10 cellular contexts compared by ENCODE assay signal in the genomic region with DNA sequence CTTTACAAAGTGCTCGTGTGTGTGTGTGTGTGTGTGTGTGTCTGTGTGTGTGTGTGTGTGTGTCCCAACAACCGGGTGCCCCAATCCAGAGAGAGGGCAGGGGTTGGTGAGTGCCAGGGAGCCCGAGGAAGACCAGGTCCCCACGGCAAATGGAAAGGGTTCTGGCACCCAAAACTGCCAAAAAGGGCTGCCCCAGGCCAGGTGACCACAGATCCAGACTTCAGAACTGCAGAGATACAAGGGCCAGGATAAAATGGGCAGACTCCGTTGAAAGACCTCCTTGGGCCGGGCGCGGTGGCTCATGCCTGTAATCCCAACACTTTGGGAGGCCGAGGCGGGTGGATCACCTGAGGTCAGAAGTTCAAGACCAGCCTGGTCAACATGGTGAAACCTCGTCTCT. TPM values are rescaled to one million over a fixed set of nuclear protein-coding genes. Genes with fewer than 3 reads are reported as not detected.
DNase-seq lines count a peak whose midpoint lies in the region; ATAC-seq and TF ChIP-seq lines count a peak whose summit lies in the region.
"Not testable (repeated sequence)": the region's sequence is repeated elsewhere in the genome, so short reads cannot be mapped to it uniquely, and the experiment has no call there.
"Had no signal": no experiment of that assay in that cellular context is flagged by ENCODE, and none has a peak within 500 bp of the region (broad histone marks: within the 10 kb centered on the region; RNA-seq: fewer than 3 reads in every experiment).

No MANE protein-coding gene starts in this region.

- in situ Hi-C loops in IMR-90 (cut with MboI; ENCODE audit: low sequenced_read_pairs) = not testable (repeated sequence)

- peak overlapping the region in 1 of 2 experiments; percentile 26; a peak in 1 of 4 replicates for H4K8ac ChIP-seq in IMR-90 (ENCODE audit: low read depth in 2 of 2, low read length in 2 of 2)

- dilution Hi-C loops in IMR-90 (cut with HindIII; ENCODE audit: low sequenced_read_pairs, unreplicated experiment) = not testable (repeated sequence)

- not testable (repeated sequence) for H3K4me3 ChIP-seq in AG04450 (ENCODE audit: low read depth, low read length); CD8-positive, alpha-beta T cell (ENCODE audit: low read depth, low read length); IMR-90 (ENCODE audit: insufficient read depth, low read depth, low read length)

- not testable (repeated sequence) for H4K91ac ChIP-seq in IMR-90 (ENCODE audit: insufficient read depth, low read depth, low read length)

- not testable (repeated sequence) for TF ChIP-seq POLR2A in IMR-90 (IDR thresholded peaks at IDR 0.05; ENCODE audit: low read depth, low read length)

- H3K9me3 Mint-ChIP-seq in CD8-positive, alpha-beta T cell; activated CD8-positive, alpha-beta T cell treated with anti-CD3 and anti-CD28 coated beads for 36 hours; activated naive CD8-positive, alpha-beta T cell treated with anti-CD3 and anti-CD28 coated beads, Interleukin-2, amount 10 ng/mL, durations not matched to agents 7 days and 5 days; effector memory CD8-positive, alpha-beta T cell; natural killer cell; stimulated activated effector memory CD8-positive, alpha-beta T cell treated with anti-CD3 and anti-CD28 coated beads, Interleukin-12 subunit alpha, Interleukin-12 subunit beta, amount 100 ng/mL, for 72 hours: not testable (repeated sequence)

- not testable (repeated sequence) for H3K27me3 Mint-ChIP-seq in CD8-positive, alpha-beta T cell (ENCODE audit: low read depth); activated CD8-positive, alpha-beta T cell treated with anti-CD3 and anti-CD28 coated beads for 36 hours; activated naive CD8-positive, alpha-beta T cell treated with anti-CD3 and anti-CD28 coated beads, Interleukin-2, amount 10 ng/mL, durations not matched to agents 7 days and 5 days; effector memory CD8-positive, alpha-beta T cell; natural killer cell (ENCODE audit: low read depth in 2 of 2)

- peak overlapping the region; percentile 90 for H3K27ac Mint-ChIP-seq in CD8-positive, alpha-beta T cell
- peak overlapping the region; percentile 52 for H3K27ac Mint-ChIP-seq in activated CD8-positive, alpha-beta T cell treated with anti-CD3 and anti-CD28 coated beads for 36 hours
- peak overlapping the region; percentile 23 for H3K27ac Mint-ChIP-seq in activated naive CD8-positive, alpha-beta T cell treated with anti-CD3 and anti-CD28 coated beads, Interleukin-2, amount 10 ng/mL, durations not matched to agents 7 days and 5 days
- peak overlapping the region; percentile 90 to 92 for H3K27ac Mint-ChIP-seq in effector memory CD8-positive, alpha-beta T cell
- peak overlapping the region; percentile 97 to 98 for H3K27ac Mint-ChIP-seq in natural killer cell
- H3K27ac Mint-ChIP-seq in stimulated activated effector memory CD8-positive, alpha-beta T cell treated with anti-CD3 and anti-CD28 coated beads, Interleukin-12 subunit alpha, Interleukin-12 subunit beta, amount 100 ng/mL, for 72 hours = peak overlapping the region; percentile 89

- BruUV-seq in IMR-90 (replicated peaks; lab: Mats Ljungman, UMichigan) = not testable (repeated sequence)

- peaks cover 17% of the 10 kb centered on the region for H4K20me1 ChIP-seq in IMR-90 (ENCODE audit: insufficient read depth, low read length)

- H3K9ac ChIP-seq in IMR-90 (ENCODE audit: low read depth, low read length) = not testable (repeated sequence)

- H3K4ac ChIP-seq in IMR-90 (ENCODE audit: low read depth, low read length) = peak overlapping the region; percentile 14; the same call in 1 of the 2 replicates

- DNase-seq in AG04450 (ENCODE audit: low read depth, low spot score); CD8-positive, alpha-beta T cell; IMR-90; activated CD8-positive, alpha-beta T cell treated with anti-CD3 and anti-CD28 coated beads for 36 hours; activated naive CD8-positive, alpha-beta T cell treated with anti-CD3 and anti-CD28 coated beads, Interleukin-2, amount 10 ng/mL, durations not matched to agents 7 days and 5 days; effector memory CD8-positive, alpha-beta T cell; natural killer cell; stimulated activated effector memory CD8-positive, alpha-beta T cell treated with anti-CD3 and anti-CD28 coated beads, Interleukin-12 subunit alpha, Interleukin-12 subunit beta, amount 100 ng/mL, for 72 hours (ENCODE audit: low spot score in 2 of 2): not testable (repeated sequence)

- H2BK20ac ChIP-seq in IMR-90 (ENCODE audit: low read depth, low read length) = peak overlapping the region; percentile 39; the same call in 1 of the 2 replicates

- not testable (repeated sequence) for H3K56ac ChIP-seq in IMR-90 (ENCODE audit: extremely low read depth, insufficient read depth, low read length)

- H2AK9ac ChIP-seq in IMR-90 (replicated peaks; ENCODE audit: low read depth, low read length, poor library complexity) = peak overlapping the region; percentile 86

- not testable (repeated sequence) for H4K5ac ChIP-seq in IMR-90 (ENCODE audit: low read depth, low read length)

- H2BK120ac ChIP-seq in IMR-90 (ENCODE audit: low read depth, low read length) = peak overlapping the region; percentile 20; the same call in 1 of the 2 replicates

- not testable (repeated sequence) for ATAC-seq in CD8-positive, alpha-beta T cell; IMR-90 (ENCODE audit: low read depth); activated CD8-positive, alpha-beta T cell treated with anti-CD3 and anti-CD28 coated beads for 36 hours; activated naive CD8-positive, alpha-beta T cell treated with anti-CD3 and anti-CD28 coated beads, Interleukin-2, amount 10 ng/mL, durations not matched to agents 7 days and 5 days (ENCODE audit: low read depth); effector memory CD8-positive, alpha-beta T cell (replicated peaks); natural killer cell; stimulated activated effector memory CD8-positive, alpha-beta T cell treated with anti-CD3 and anti-CD28 coated beads, Interleukin-12 subunit alpha, Interleukin-12 subunit beta, amount 100 ng/mL, for 72 hours

- peak overlapping the region; percentile 39 for H3K27ac ChIP-seq in AG04450 (ENCODE audit: low read depth, low read length)
- H3K27ac ChIP-seq in CD8-positive, alpha-beta T cell (ENCODE audit: low read depth, low read length); IMR-90 (ENCODE audit: insufficient read depth, low read length): not testable (repeated sequence)

- intact Hi-C loops in CD8-positive, alpha-beta T cell (cut with DNase I, micrococcal nuclease); IMR-90 (cut with micrococcal nuclease); activated CD8-positive, alpha-beta T cell treated with anti-CD3 and anti-CD28 coated beads for 36 hours (cut with micrococcal nuclease): not testable (repeated sequence)
- intact Hi-C loops in natural killer cell (cut with micrococcal nuclease) = loop anchor here (2.0 kb wide), 1 partner anchor 35 kb away; no protein-coding TSS in a partner anchor

- H2BK15ac ChIP-seq in IMR-90 (ENCODE audit: low read depth, low read length) = not testable (repeated sequence)

- WGBS in IMR-90 (ENCODE audit: extremely low coverage in 2 of 2, insufficient read length in 1 of 2), 2 experiments = 58% methylated on average over 2 of the region's 11 CpGs; no CpG with 5 or more reads in 1 of the 2 experiments

- not testable (repeated sequence) for H3K27me3 ChIP-seq in AG04450 (ENCODE audit: control insufficient read depth, insufficient read depth, low read length); CD8-positive, alpha-beta T cell (ENCODE audit: insufficient read depth, low read length); IMR-90 (ENCODE audit: control insufficient read depth, insufficient read depth, low read length)

- peaks cover 90% of the 10 kb centered on the region for H3K36me3 Mint-ChIP-seq in CD8-positive, alpha-beta T cell
- H3K36me3 Mint-ChIP-seq in activated CD8-positive, alpha-beta T cell treated with anti-CD3 and anti-CD28 coated beads for 36 hours (ENCODE audit: low read depth) = peaks cover 48% of the 10 kb centered on the region
- H3K36me3 Mint-ChIP-seq in activated naive CD8-positive, alpha-beta T cell treated with anti-CD3 and anti-CD28 coated beads, Interleukin-2, amount 10 ng/mL, durations not matched to agents 7 days and 5 days = peaks cover 44% of the 10 kb centered on the region
- peaks cover 73% of the 10 kb centered on the region for H3K36me3 Mint-ChIP-seq in effector memory CD8-positive, alpha-beta T cell (ENCODE audit: insufficient read depth)
- H3K36me3 Mint-ChIP-seq in natural killer cell = not testable (repeated sequence)
- H3K36me3 Mint-ChIP-seq in stimulated activated effector memory CD8-positive, alpha-beta T cell treated with anti-CD3 and anti-CD28 coated beads, Interleukin-12 subunit alpha, Interleukin-12 subunit beta, amount 100 ng/mL, for 72 hours = peaks cover 95% of the 10 kb centered on the region

- not testable (repeated sequence) for H3K18ac ChIP-seq in IMR-90 (ENCODE audit: low read depth, low read length)

- not testable (repeated sequence) for H3K9me3 ChIP-seq in AG04450 (ENCODE audit: control insufficient read depth, insufficient read depth, low read length); CD8-positive, alpha-beta T cell (ENCODE audit: low read length); IMR-90 (ENCODE audit: control insufficient read depth, insufficient read depth, low read length)

- not testable (repeated sequence) for H2AK5ac ChIP-seq in IMR-90 (ENCODE audit: low read depth, low read length)

- not testable (repeated sequence) for TF ChIP-seq RAD21 in IMR-90 (IDR thresholded peaks at IDR 0.05; ENCODE audit: low read length)

- peaks cover 52% of the 10 kb centered on the region for H3K36me3 ChIP-seq in CD8-positive, alpha-beta T cell (ENCODE audit: insufficient read depth, low read length)
- peaks cover 12% of the 10 kb centered on the region for H3K36me3 ChIP-seq in IMR-90 (ENCODE audit: control insufficient read depth, insufficient read depth, low read length)

- peaks cover 14% of the 10 kb centered on the region; the same call in 1 of the 2 replicates for H3K9me1 ChIP-seq in IMR-90 (ENCODE audit: insufficient read depth, low read length)

- H2AFZ ChIP-seq in IMR-90 (replicated peaks; ENCODE audit: low read length, poor library complexity) = peak overlapping the region; percentile 40

- not testable (repeated sequence) for H3K4me2 ChIP-seq in IMR-90 (ENCODE audit: low read depth, low read length)

- H3K4me1 Mint-ChIP-seq in CD8-positive, alpha-beta T cell (ENCODE audit: low read depth) = peaks cover 91% of the 10 kb centered on the region
- H3K4me1 Mint-ChIP-seq in activated CD8-positive, alpha-beta T cell treated with anti-CD3 and anti-CD28 coated beads for 36 hours (ENCODE audit: low read depth) = peaks cover 69% of the 10 kb centered on the region
- H3K4me1 Mint-ChIP-seq in activated naive CD8-positive, alpha-beta T cell treated with anti-CD3 and anti-CD28 coated beads, Interleukin-2, amount 10 ng/mL, durations not matched to agents 7 days and 5 days = peaks cover 45% of the 10 kb centered on the region
- peaks cover 69 to 72% of the 10 kb centered on the region in 2 donors for H3K4me1 Mint-ChIP-seq in effector memory CD8-positive, alpha-beta T cell (ENCODE audit: low read depth in 2 of 2)
- H3K4me1 Mint-ChIP-seq in natural killer cell = peaks cover 84 to 93% of the 10 kb centered on the region in 2 donors
- H3K4me1 Mint-ChIP-seq in stimulated activated effector memory CD8-positive, alpha-beta T cell treated with anti-CD3 and anti-CD28 coated beads, Interleukin-12 subunit alpha, Interleukin-12 subunit beta, amount 100 ng/mL, for 72 hours = peaks cover 89% of the 10 kb centered on the region

- not testable (repeated sequence) for H3K4me3 Mint-ChIP-seq in CD8-positive, alpha-beta T cell; activated CD8-positive, alpha-beta T cell treated with anti-CD3 and anti-CD28 coated beads for 36 hours; activated naive CD8-positive, alpha-beta T cell treated with anti-CD3 and anti-CD28 coated beads, Interleukin-2, amount 10 ng/mL, durations not matched to agents 7 days and 5 days
- H3K4me3 Mint-ChIP-seq in effector memory CD8-positive, alpha-beta T cell = peak overlapping the region; percentile 44 to 84
- H3K4me3 Mint-ChIP-seq in natural killer cell = peak overlapping the region; percentile 78
- H3K4me3 Mint-ChIP-seq in stimulated activated effector memory CD8-positive, alpha-beta T cell treated with anti-CD3 and anti-CD28 coated beads, Interleukin-12 subunit alpha, Interleukin-12 subunit beta, amount 100 ng/mL, for 72 hours = peak overlapping the region; percentile 70

- not testable (repeated sequence) for H3K23ac ChIP-seq in IMR-90 (ENCODE audit: low read depth, low read length)

- peaks cover 32 to 75% of the 10 kb centered on the region in 2 experiments for H3K79me1 ChIP-seq in IMR-90 (ENCODE audit: low read depth in 1 of 2, low read length in 2 of 2)

- TF ChIP-seq CTCF in AG04450 (IDR thresholded peaks at IDR 0.05; ENCODE audit: low read depth, low read length); CD8-positive, alpha-beta T cell (IDR thresholded peaks at IDR 0.05); IMR-90 (conservative IDR thresholded peaks at IDR 0.05; ENCODE audit: low read depth, low read length); activated CD8-positive, alpha-beta T cell treated with anti-CD3 and anti-CD28 coated beads for 36 hours (IDR thresholded peaks at IDR 0.05); natural killer cell (IDR thresholded peaks at IDR 0.05): not testable (repeated sequence)

- peak overlapping the region; percentile 42 for H2BK5ac ChIP-seq in IMR-90 (ENCODE audit: low read depth, low read length, poor library complexity, severe bottlenecking)

- H3K4me1 ChIP-seq in CD8-positive, alpha-beta T cell (ENCODE audit: insufficient read depth, low read length) = peaks cover 80% of the 10 kb centered on the region
- H3K4me1 ChIP-seq in IMR-90 (ENCODE audit: control insufficient read depth, insufficient read depth, low read length) = peaks cover 13% of the 10 kb centered on the region

- CTCF ChIA-PET in AG04450 (lab: Charles Lee) = interaction anchor here (1.2 kb wide), 1 partner anchor 39 kb away, joined by 3 read pairs; no protein-coding TSS in a partner anchor
- CTCF ChIA-PET in CD8-positive, alpha-beta T cell (lab: Charles Lee) = interaction anchor here (1.1 to 1.8 kb wide), 2 partner anchors 26 to 39 kb away, joined by 3 to 7 read pairs; a partner anchor contains a TSS
- CTCF ChIA-PET in IMR-90 (lab: Yijun Ruan, JAX) = not testable (repeated sequence)
- CTCF ChIA-PET in activated CD8-positive, alpha-beta T cell treated with anti-CD3 and anti-CD28 coated beads for 36 hours (lab: Charles Lee) = interaction anchor here (1.0 kb wide), 1 partner anchor 43 kb away, joined by 3 read pairs; no protein-coding TSS in a partner anchor

- POLR2A ChIA-PET in AG04450 (lab: Yijun Ruan, JAX); IMR-90 (lab: Charles Lee; ENCODE audit: unreplicated experiment): not testable (repeated sequence)
- POLR2A ChIA-PET in CD8-positive, alpha-beta T cell (lab: Charles Lee) = interaction anchor here (0.7 to 4.2 kb wide), 2 partner anchors 25 to 151 kb away, joined by 3 to 21 read pairs; no protein-coding TSS in a partner anchor
- POLR2A ChIA-PET in activated CD8-positive, alpha-beta T cell treated with anti-CD3 and anti-CD28 coated beads for 36 hours (lab: Charles Lee) = interaction anchor here (5.8 kb wide), 1 partner anchor 24 kb away, joined by 32 read pairs; no protein-coding TSS in a partner anchor
- POLR2A ChIA-PET in activated naive CD8-positive, alpha-beta T cell treated with anti-CD3 and anti-CD28 coated beads, Interleukin-2, amount 10 ng/mL, durations not matched to agents 7 days and 5 days (lab: Charles Lee) = interaction anchor here (1.4 to 3.3 kb wide), 2 partner anchors 24 to 26 kb away, joined by 5 to 15 read pairs; no protein-coding TSS in a partner anchor

- H3K14ac ChIP-seq in IMR-90 (replicated peaks; ENCODE audit: low read depth, low read length) = not testable (repeated sequence)

RNA-seq across cellular contexts. Expression of a gene that starts 38.5 kb away (rescaled TPM):
- polyA plus RNA-seq in AG04450 (2011; rRNA removed) (7.8 and 10.8 TPM in 2 replicates), IMR-90 (2012; rRNA removed) (17.8 and 18.5 TPM in 2 replicates)
- polyA minus RNA-seq in AG04450 (2011; rRNA and poly(A)+ RNA removed) = 26.8 and 27.1 TPM in 2 replicates
- 100 to 1,000 TPM; 172 to 182 TPM for total RNA-seq in CD8-positive, alpha-beta T cell
- total RNA-seq in IMR-90 (2012; rRNA removed) (15.4 and 16.4 TPM in 2 replicates), natural killer cell (100 to 1,000 TPM; 705 to 879 (median 783) TPM)
- polyA plus RNA-seq in IMR-90 (2012; cell fraction: cytosol; rRNA removed) = 8.9 and 15.5 TPM in 2 replicates
- 49.7 and 83.4 TPM in 2 replicates for polyA plus RNA-seq in IMR-90 (2012; cell fraction: nucleus; rRNA removed; ENCODE audit: low replicate concordance)
- total RNA-seq in activated CD8-positive, alpha-beta T cell treated with anti-CD3 and anti-CD28 coated beads for 36 hours = 100 to 1,000 TPM; 142 to 143 TPM
- total RNA-seq in activated naive CD8-positive, alpha-beta T cell treated with anti-CD3 and anti-CD28 coated beads, Interleukin-2, amount 10 ng/mL, durations not matched to agents 7 days and 5 days = 100 to 1,000 TPM; 319 to 320 TPM

RNA-seq across cellular contexts. Expression of a gene that starts 44.5 kb away (rescaled TPM):
- polyA plus RNA-seq in AG04450 (2011; rRNA removed) (not detected in 2 replicates), IMR-90 (2012; rRNA removed) (not detected in 2 replicates)
- polyA minus RNA-seq in AG04450 (2011; rRNA and poly(A)+ RNA removed) = not detected in 2 replicates
- not detected for total RNA-seq in CD8-positive, alpha-beta T cell
- total RNA-seq in IMR-90 (2012; rRNA removed) (not detected in 2 replicates), natural killer cell (not detected)
- polyA plus RNA-seq in IMR-90 (2012; cell fraction: cytosol; rRNA removed) = not detected in 2 replicates
- not detected in 2 replicates for polyA plus RNA-seq in IMR-90 (2012; cell fraction: nucleus; rRNA removed; ENCODE audit: low replicate concordance)
- total RNA-seq in activated CD8-positive, alpha-beta T cell treated with anti-CD3 and anti-CD28 coated beads for 36 hours = not detected
- not detected for total RNA-seq in activated naive CD8-positive, alpha-beta T cell treated with anti-CD3 and anti-CD28 coated beads, Interleukin-2, amount 10 ng/mL, durations not matched to agents 7 days and 5 days
- total RNA-seq: G401, H1 had no signal
- polyA plus RNA-seq: H1 had no signal

Comparison
In these comparisons a context has a peak if more than half of its experiments do, and no peak if none do; other contexts are left out.
1. H3K27ac Mint-ChIP-seq: peak in every context shown above with its lines; median percentile 98 in natural killer cell; 91 in effector memory CD8-positive, alpha-beta T cell; 90 in CD8-positive, alpha-beta T cell; 89 in stimulated activated effector memory CD8-positive, alpha-beta T cell treated with anti-CD3 and anti-CD28 coated beads, Interleukin-12 subunit alpha, Interleukin-12 subunit beta, amount 100 ng/mL, for 72 hours; 52 in activated CD8-positive, alpha-beta T cell treated with anti-CD3 and anti-CD28 coated beads for 36 hours; 23 in activated naive CD8-positive, alpha-beta T cell treated with anti-CD3 and anti-CD28 coated beads, Interleukin-2, amount 10 ng/mL, durations not matched to agents 7 days and 5 days.